In the genomic region with DNA sequence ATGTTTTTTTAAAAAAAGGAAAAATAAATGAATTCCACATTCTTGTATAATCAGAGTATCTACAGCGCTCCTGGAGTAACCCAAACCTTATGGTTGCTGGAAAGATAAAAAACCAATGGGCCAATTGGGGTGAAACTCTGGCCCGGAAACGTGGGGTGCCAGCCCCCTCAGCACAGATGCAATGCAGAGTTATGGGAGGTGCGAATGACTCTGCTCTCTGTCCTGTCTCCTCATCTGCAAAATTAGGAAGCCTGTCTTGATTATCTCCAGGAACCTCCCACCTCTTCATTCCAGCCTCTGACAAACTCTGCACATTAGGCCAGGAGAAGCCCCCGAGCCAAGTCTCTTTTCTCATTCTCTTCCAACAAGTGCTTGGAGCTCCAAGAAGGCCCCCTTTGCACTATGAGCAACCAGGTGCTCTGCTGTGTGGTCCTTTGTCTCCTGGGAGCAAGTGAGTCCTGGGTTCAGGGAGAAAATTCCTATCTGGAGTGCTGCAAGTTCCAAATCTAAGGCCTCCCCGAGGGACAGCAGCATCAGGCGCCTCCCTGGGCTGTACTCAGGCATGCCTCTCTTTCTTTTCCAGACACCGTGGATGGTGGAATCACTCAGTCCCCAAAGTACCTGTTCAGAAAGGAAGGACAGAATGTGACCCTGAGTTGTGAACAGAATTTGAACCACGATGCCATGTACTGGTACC, we compare ENCODE assay signal across 31 cellular contexts.
DNase-seq lines count a peak whose midpoint lies in the region; ATAC-seq, FAIRE-seq and TF ChIP-seq lines count a peak whose summit lies in the region.
"Had no signal": no experiment of that assay in that cellular context is flagged by ENCODE, and none has a peak within 500 bp of the region (broad histone marks: within the 10 kb centered on the region; RNA-seq: fewer than 3 reads in every experiment).

No MANE protein-coding gene starts in this region.

- DNase-seq in activated CD4-positive, alpha-beta T cell treated with anti-CD3 and anti-CD28 coated beads for 36 hours = no peak
- no peak for DNase-seq in activated CD4-positive, alpha-beta T cell treated with anti-CD3 and anti-CD28 coated beads, Interleukin-2, amount 50 U/mL, for 1 hour
- no peak for DNase-seq in CD4-positive, alpha-beta T cell
- DNase-seq in activated CD8-positive, alpha-beta T cell treated with anti-CD3 and anti-CD28 coated beads, Interleukin-2, amount 10 ng/mL, durations not matched to agents 7 days and 5 days = no peak
- no peak for DNase-seq in effector memory CD4-positive, alpha-beta T cell
- DNase-seq in GM12892 (ENCODE audit: insufficient read length) = no peak
- no peak for DNase-seq in HT-29 (ENCODE audit: low spot score)
- no peak for DNase-seq in foreskin keratinocyte
- DNase-seq: activated B cell treated with CpG ODN at 0.5 μM for 24 hours; activated effector memory CD4-positive, alpha-beta T cell treated with Interleukin-2 at 50 U/mL for 16 hours; anterior cingulate cortex; DMS 273 treated with DMSO at 0.1 percent for 48 hours; effector CD4-positive, alpha-beta T cell; HCEC 1CT; islet precursor cell; KBM-7; left ventricle myocardium superior; NCI-H1417; NCI-H2029 treated with DMSO at 0.1 percent for 48 hours; NCI-H69; nucleus accumbens; SHP77; stomach had no signal

- FAIRE-seq in GM12892 (lab: Jason Lieb, UNC) = no peak
- FAIRE-seq: bronchial epithelial cell, colon, GM19239, HTR-8/SVneo had no signal

- H3K4me1 ChIP-seq in effector memory CD4-positive, alpha-beta T cell (ENCODE audit: control insufficient read depth, insufficient read depth, low read length, poor library complexity, severe bottlenecking) = no peaks in the 10 kb centered on the region
- peaks cover 6% of the 10 kb centered on the region for H3K4me1 ChIP-seq in foreskin keratinocyte
- H3K4me1 ChIP-seq: prostate gland, stomach, tibial nerve had no signal

- H3K4me3 ChIP-seq in effector memory CD4-positive, alpha-beta T cell (ENCODE audit: insufficient read depth, low read depth, low read length, poor library complexity, severe bottlenecking) = no peak overlapping the region
- H3K4me3 ChIP-seq: prostate gland, stomach, tibial nerve had no signal

- peaks cover 20% of the 10 kb centered on the region for H3K4me1 Mint-ChIP-seq in activated CD4-positive, alpha-beta T cell treated with anti-CD3 and anti-CD28 coated beads for 36 hours
- H3K4me1 Mint-ChIP-seq in CD4-positive, alpha-beta T cell (ENCODE audit: low read depth) = peaks cover 6% of the 10 kb centered on the region
- H3K4me1 Mint-ChIP-seq in activated CD8-positive, alpha-beta T cell treated with anti-CD3 and anti-CD28 coated beads, Interleukin-2, amount 10 ng/mL, durations not matched to agents 7 days and 5 days (ENCODE audit: low read depth) = peaks cover 4% of the 10 kb centered on the region
- H3K4me1 Mint-ChIP-seq: activated B cell treated with CpG ODN at 0.5 μM for 24 hours had no signal

- POLR2A ChIA-PET in activated CD4-positive, alpha-beta T cell treated with anti-CD3 and anti-CD28 coated beads for 36 hours (lab: Charles Lee) = no interaction called here
- POLR2A ChIA-PET in CD4-positive, alpha-beta T cell (lab: Charles Lee) = interaction anchor here (1.4 to 3.3 kb wide), 4 partner anchors 170 to 191 kb away, joined by 4 to 26 read pairs (median 18); no protein-coding TSS in a partner anchor
- POLR2A ChIA-PET in activated CD8-positive, alpha-beta T cell treated with anti-CD3 and anti-CD28 coated beads, Interleukin-2, amount 10 ng/mL, durations not matched to agents 7 days and 5 days (lab: Charles Lee) = interaction anchor here (1.0 to 2.3 kb wide), 4 partner anchors 170 to 191 kb away, joined by 4 to 9 read pairs (median 6); no protein-coding TSS in a partner anchor

- ATAC-seq in activated CD4-positive, alpha-beta T cell treated with anti-CD3 and anti-CD28 coated beads for 36 hours = peak; percentile 37
- ATAC-seq in CD4-positive, alpha-beta T cell (ENCODE audit: poor library complexity) = no peak
- ATAC-seq in activated CD8-positive, alpha-beta T cell treated with anti-CD3 and anti-CD28 coated beads, Interleukin-2, amount 10 ng/mL, durations not matched to agents 7 days and 5 days = no peak
- ATAC-seq in foreskin keratinocyte = no peak
- ATAC-seq: left ventricle myocardium superior, Panc1 had no signal

- CTCF ChIA-PET in activated CD4-positive, alpha-beta T cell treated with anti-CD3 and anti-CD28 coated beads for 36 hours (lab: Charles Lee) = interaction anchor here (0.9 kb wide), 1 partner anchor 10 kb away, joined by 3 read pairs; no protein-coding TSS in a partner anchor
- CTCF ChIA-PET in CD4-positive, alpha-beta T cell (lab: Charles Lee) = no interaction called here
- CTCF ChIA-PET in activated CD8-positive, alpha-beta T cell treated with anti-CD3 and anti-CD28 coated beads, Interleukin-2, amount 10 ng/mL, durations not matched to agents 7 days and 5 days (lab: Charles Lee) = no interaction called here

- no peaks in the 10 kb centered on the region for H3K36me3 ChIP-seq in effector memory CD4-positive, alpha-beta T cell (ENCODE audit: control insufficient read depth, insufficient read depth, low read length)
- H3K36me3 ChIP-seq: prostate gland, stomach, tibial nerve had no signal

- no peaks in the 10 kb centered on the region for H3K27me3 Mint-ChIP-seq in activated CD4-positive, alpha-beta T cell treated with anti-CD3 and anti-CD28 coated beads for 36 hours
- H3K27me3 Mint-ChIP-seq in CD4-positive, alpha-beta T cell = no peaks in the 10 kb centered on the region
- peaks cover 19% of the 10 kb centered on the region for H3K27me3 Mint-ChIP-seq in activated CD8-positive, alpha-beta T cell treated with anti-CD3 and anti-CD28 coated beads, Interleukin-2, amount 10 ng/mL, durations not matched to agents 7 days and 5 days (ENCODE audit: low read depth)

- H3K9me3 Mint-ChIP-seq in activated CD4-positive, alpha-beta T cell treated with anti-CD3 and anti-CD28 coated beads for 36 hours (ENCODE audit: low read depth) = no peaks in the 10 kb centered on the region
- H3K9me3 Mint-ChIP-seq in CD4-positive, alpha-beta T cell = no peaks in the 10 kb centered on the region
- no peaks in the 10 kb centered on the region for H3K9me3 Mint-ChIP-seq in activated CD8-positive, alpha-beta T cell treated with anti-CD3 and anti-CD28 coated beads, Interleukin-2, amount 10 ng/mL, durations not matched to agents 7 days and 5 days (ENCODE audit: insufficient read depth)
- H3K9me3 Mint-ChIP-seq: activated B cell treated with CpG ODN at 0.5 μM for 24 hours had no signal

- H3K9me3 ChIP-seq in CD4-positive, alpha-beta T cell (ENCODE audit: control insufficient read depth, low read length) = no peaks in the 10 kb centered on the region
- H3K9me3 ChIP-seq in effector memory CD4-positive, alpha-beta T cell (ENCODE audit: control insufficient read depth, low read length) = no peaks in the 10 kb centered on the region
- H3K9me3 ChIP-seq: prostate gland, stomach, tibial nerve had no signal

- no peaks in the 10 kb centered on the region for H3K27me3 ChIP-seq in CD4-positive, alpha-beta T cell (ENCODE audit: control insufficient read depth, insufficient read depth, low read length)
- H3K27me3 ChIP-seq in effector memory CD4-positive, alpha-beta T cell (replicated peaks; ENCODE audit: control insufficient read depth, insufficient read depth, low read length, poor library complexity, severe bottlenecking) = no peaks in the 10 kb centered on the region
- H3K27me3 ChIP-seq in foreskin keratinocyte = no peaks in the 10 kb centered on the region
- H3K27me3 ChIP-seq: tibial nerve had no signal

- H3K27ac Mint-ChIP-seq in activated CD4-positive, alpha-beta T cell treated with anti-CD3 and anti-CD28 coated beads for 36 hours = peak overlapping the region; percentile 65
- H3K27ac Mint-ChIP-seq in CD4-positive, alpha-beta T cell = peak overlapping the region; percentile 81
- H3K27ac Mint-ChIP-seq in activated CD8-positive, alpha-beta T cell treated with anti-CD3 and anti-CD28 coated beads, Interleukin-2, amount 10 ng/mL, durations not matched to agents 7 days and 5 days = peak overlapping the region; percentile 43
- H3K27ac Mint-ChIP-seq: activated B cell treated with CpG ODN at 0.5 μM for 24 hours had no signal

- TF ChIP-seq POLR2A in GM12892 (IDR thresholded peaks at IDR 0.05; ENCODE audit: low read depth, low read length) = no peak

- peak overlapping the region; percentile 57 for H3K4me3 Mint-ChIP-seq in activated CD4-positive, alpha-beta T cell treated with anti-CD3 and anti-CD28 coated beads for 36 hours
- peak overlapping the region; percentile 71 for H3K4me3 Mint-ChIP-seq in CD4-positive, alpha-beta T cell
- peak overlapping the region; percentile 49 for H3K4me3 Mint-ChIP-seq in activated CD8-positive, alpha-beta T cell treated with anti-CD3 and anti-CD28 coated beads, Interleukin-2, amount 10 ng/mL, durations not matched to agents 7 days and 5 days
- H3K4me3 Mint-ChIP-seq: activated B cell treated with CpG ODN at 0.5 μM for 24 hours had no signal

- no peak overlapping the region for H3K27ac ChIP-seq in CD4-positive, alpha-beta T cell (ENCODE audit: low read depth, low read length)
- H3K27ac ChIP-seq in effector memory CD4-positive, alpha-beta T cell (ENCODE audit: insufficient read depth, low read length, poor library complexity, severe bottlenecking) = peak overlapping the region; percentile 45
- no peak overlapping the region for H3K27ac ChIP-seq in foreskin keratinocyte
- H3K27ac ChIP-seq: epithelial cell of prostate, prostate gland, stomach, tibial nerve had no signal

- intact Hi-C loops in activated CD4-positive, alpha-beta T cell treated with anti-CD3 and anti-CD28 coated beads for 36 hours (cut with DNase I, micrococcal nuclease) = no loop called here
- intact Hi-C loops in CD4-positive, alpha-beta T cell (cut with DNase I, micrococcal nuclease) = no loop called here

- H3K36me3 Mint-ChIP-seq in activated CD4-positive, alpha-beta T cell treated with anti-CD3 and anti-CD28 coated beads for 36 hours (ENCODE audit: low read depth) = peaks cover 3% of the 10 kb centered on the region
- peaks cover 6% of the 10 kb centered on the region for H3K36me3 Mint-ChIP-seq in CD4-positive, alpha-beta T cell (ENCODE audit: low read depth)
- peaks cover 3% of the 10 kb centered on the region for H3K36me3 Mint-ChIP-seq in activated CD8-positive, alpha-beta T cell treated with anti-CD3 and anti-CD28 coated beads, Interleukin-2, amount 10 ng/mL, durations not matched to agents 7 days and 5 days (ENCODE audit: low read depth)

- TF ChIP-seq CTCF in CD4-positive, alpha-beta T cell (IDR thresholded peaks at IDR 0.05) = no peak
- TF ChIP-seq CTCF in foreskin keratinocyte (conservative IDR thresholded peaks at IDR 0.05) = no peak
